Comparison of ENCODE assay signal across 15 cellular contexts in the genomic region with DNA sequence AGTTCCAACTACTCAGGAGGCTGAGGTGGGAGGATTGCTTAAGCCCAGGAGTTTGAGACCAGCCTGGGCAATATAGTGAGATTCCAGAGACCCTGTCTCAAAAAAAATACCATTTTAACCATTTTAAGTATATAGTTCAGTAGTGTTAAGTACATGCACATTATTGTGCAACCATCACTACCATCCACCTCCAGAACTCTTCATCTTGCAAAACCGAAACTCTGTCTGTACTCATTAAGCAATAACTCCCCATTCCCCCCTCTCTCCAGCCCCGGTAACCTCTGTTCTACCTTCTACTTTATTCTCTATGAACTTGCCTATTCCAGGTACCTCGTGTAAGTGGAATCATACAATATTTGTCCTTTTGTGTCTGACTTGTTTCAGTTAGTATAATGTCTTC.
"Had no signal": no experiment of that assay in that cellular context is flagged by ENCODE, and none has a peak within 500 bp of the region (broad histone marks: within the 10 kb centered on the region; RNA-seq: fewer than 3 reads in every experiment).

No MANE protein-coding gene starts in this region.

- H2AFZ ChIP-seq: hepatocyte had no signal

- H3K36me3 Mint-ChIP-seq: activated CD4-positive, alpha-beta memory T cell treated with anti-CD3 and anti-CD28 coated beads for 36 hours had no signal

- H3K4me3 Mint-ChIP-seq: activated CD4-positive, alpha-beta memory T cell treated with anti-CD3 and anti-CD28 coated beads for 36 hours had no signal

- H3K79me2 ChIP-seq: hepatocyte, parathyroid adenoma had no signal

- H3K27me3 ChIP-seq: thyroid gland, vagina had no signal

- H3K4me2 ChIP-seq: hepatocyte had no signal

- DNase-seq: activated CD4-positive, alpha-beta memory T cell treated with anti-CD3 and anti-CD28 coated beads for 36 hours; activated CD4-positive, alpha-beta T cell treated with anti-CD3 and anti-CD28 coated beads for 1 hour; activated T-cell treated with anti-CD3 and anti-CD28 coated beads, Interleukin-2, amount 50 U/mL, for 48 hours; midbrain; retina; T-helper 9 cell; thyroid gland had no signal

- H3K9ac ChIP-seq: parathyroid adenoma had no signal

- H3K4me3 ChIP-seq: cardiac muscle cell, hepatocyte, lung, skin epidermis, thyroid gland, vagina had no signal

- FAIRE-seq: astrocyte, colon had no signal

- H3K27ac Mint-ChIP-seq: activated CD4-positive, alpha-beta memory T cell treated with anti-CD3 and anti-CD28 coated beads for 36 hours had no signal

- H3K9me3 ChIP-seq: thyroid gland, vagina had no signal

- H3K36me3 ChIP-seq: cardiac muscle cell, thyroid gland, vagina had no signal

- H3K27ac ChIP-seq: cardiac muscle cell, hepatocyte, parathyroid adenoma, thyroid gland, vagina had no signal
